In genomic region chr1:34231441-34231840, GRCh38 we compare ENCODE assay signal across 9 cellular contexts. TPM values are rescaled to one million over a fixed set of nuclear protein-coding genes. Genes with fewer than 3 reads are reported as not detected.
"Had no signal": no experiment of that assay in that cellular context is flagged by ENCODE, and none has a peak within 500 bp of the region (broad histone marks: within the 10 kb centered on the region; RNA-seq: fewer than 3 reads in every experiment).

No MANE protein-coding gene starts in this region.

- H3K9ac ChIP-seq: GM23248 had no signal

- H3K9me3 ChIP-seq: HAP-1 had no signal

- H3K4me3 ChIP-seq: GM23248, GM23338, HAP-1 had no signal

- H3K9me3 Mint-ChIP-seq: GM23338, H9 had no signal

- H3K36me3 ChIP-seq: HAP-1 had no signal

- H2AFZ ChIP-seq: GM23248, GM23338 had no signal

- H3K27ac Mint-ChIP-seq: GM23338, H9, HFFc6 had no signal

- H3K4me2 ChIP-seq: GM23338 had no signal

- H3K4me1 ChIP-seq: HAP-1 had no signal

- H3K27ac ChIP-seq: GM23248 had no signal

- DNase-seq: GM23248, GOT3, H7, H9, HCEC 1CT, HFFc6 had no signal

- H3K4me3 Mint-ChIP-seq: GM23338, H9, HFFc6 had no signal

RNA-seq across cellular contexts. Expression of gene C1orf94, which starts 54.7 kb away (rescaled TPM):
- total RNA-seq: GM23248, H4, HFFc6 had no signal
- polyA plus RNA-seq: GM23248 had no signal
